Comparison of ENCODE assay signal across 8 cellular contexts in the genomic region with DNA sequence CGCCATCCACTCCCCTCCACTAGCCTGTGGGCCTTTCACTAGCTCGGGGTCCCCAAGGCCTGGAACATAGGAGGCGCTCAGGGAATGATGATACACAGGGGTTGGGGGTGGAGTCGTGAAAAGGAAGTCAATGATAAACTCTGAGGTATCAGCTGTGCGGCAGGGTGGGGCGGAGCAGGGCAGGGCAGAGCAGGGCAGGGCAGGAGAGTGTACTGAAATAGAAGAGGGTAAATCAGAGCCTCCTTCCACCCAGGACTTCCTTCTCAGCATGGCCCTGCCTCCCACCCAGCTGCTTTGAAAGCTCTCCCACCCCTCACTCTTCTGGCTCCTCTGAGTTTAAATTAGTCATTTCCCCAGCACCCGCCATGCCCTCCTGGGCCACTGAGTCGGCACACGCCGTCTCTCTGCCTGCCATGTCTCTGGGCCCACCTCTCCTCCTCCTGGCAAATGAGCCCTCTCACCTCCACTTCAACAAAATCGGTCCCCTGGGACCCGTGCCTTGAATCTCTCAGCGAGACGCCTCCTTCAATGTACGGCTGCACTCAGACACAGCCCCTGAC. TPM values are rescaled to one million over a fixed set of nuclear protein-coding genes. Genes with fewer than 3 reads are reported as not detected.
DNase-seq lines count a peak whose midpoint lies in the region; TF ChIP-seq lines count a peak whose summit lies in the region.

No MANE protein-coding gene starts in this region.

- H3K36me3 ChIP-seq in H7 (replicated peaks; ENCODE audit: control insufficient read depth, insufficient read depth, low read length) (no peaks in the 10 kb centered on the region; the same call in 1 of the 2 replicates), Peyer's patch (peaks cover 0 to 7% (median 0%) of the 10 kb centered on the region in 3 donors), mesodermal cell (ENCODE audit: control insufficient read depth, insufficient read depth, low read length) (peaks cover 56% of the 10 kb centered on the region)

- H3K27ac ChIP-seq in Peyer's patch (peak overlapping the region; percentile 83 to 94 (median 88)), mesodermal cell (ENCODE audit: low read depth, low read length, severe bottlenecking) (peak overlapping the region; percentile 57), temporal lobe (ENCODE audit: low read depth, low read length) (peak overlapping the region; percentile 33)

- peak; percentile 73 for DNase-seq in CD1c-positive myeloid dendritic cell (ENCODE audit: extremely low spot score)
- DNase-seq in H7, result peak; percentile 27
- DNase-seq in Peyer's patch, result peak; percentile 89 to 95 (median 90)
- peak; percentile 29 for DNase-seq in activated naive CD8-positive, alpha-beta T cell treated with anti-CD3 and anti-CD28 coated beads, Interleukin-2, amount 50 U/mL, for 16 hours (ENCODE audit: low read depth, low spot score)
- DNase-seq in GM13976 (ENCODE audit: low spot score), result no peak
- no peak for DNase-seq in mesenteric fat pad (ENCODE audit: low spot score)

- peak; percentile 47 to 89 for TF ChIP-seq POLR2A in Peyer's patch (IDR thresholded peaks at IDR 0.05)

- H3K4me3 ChIP-seq in H7 (ENCODE audit: insufficient read depth, low read depth, low read length) (no peak overlapping the region), Peyer's patch (peak overlapping the region in 2 of 4 donors; percentile 28 to 30), mesodermal cell (ENCODE audit: extremely low read depth, insufficient read depth, low read length, poor library complexity, severe bottlenecking) (no peak overlapping the region)

- WGBS in mesodermal cell (ENCODE audit: insufficient coverage in 2 of 2), 2 experiments, result 88 to 89% methylated on average over 9 to 10 of the region's 15 CpGs

- no peaks in the 10 kb centered on the region for H3K9me3 ChIP-seq in Peyer's patch
- H3K9me3 ChIP-seq in mesodermal cell (ENCODE audit: control insufficient read depth, low read length), result no peaks in the 10 kb centered on the region

- TF ChIP-seq CTCF in Peyer's patch (IDR thresholded peaks at IDR 0.05) (peak in 1 of 6 experiments; percentile 7), GM13976 (IDR thresholded peaks at IDR 0.05; ENCODE audit: borderline replicate concordance, control extremely low read depth, extremely low read depth, insufficient read depth, missing control alignments) (no peak)

- peaks cover 19 to 76% (median 48%) of the 10 kb centered on the region in 4 donors for H3K4me1 ChIP-seq in Peyer's patch
- H3K4me1 ChIP-seq in mesodermal cell (ENCODE audit: control insufficient read depth, insufficient read depth, low read length, poor library complexity, severe bottlenecking), result peaks cover 34% of the 10 kb centered on the region

- H3K27me3 ChIP-seq in H7 (ENCODE audit: control insufficient read depth, insufficient read depth, low read length) (no peaks in the 10 kb centered on the region), Peyer's patch (no peaks in the 10 kb centered on the region)

- in situ Hi-C loops in GM13976 (cut with MboI; ENCODE audit: low sequenced_read_pairs, unreplicated experiment), result no loop called here

RNA-seq across cellular contexts. Expression of a gene that starts 16.9 kb away (rescaled TPM):
- 201 and 214 TPM in 2 replicates for total RNA-seq in H7 (2014; rRNA removed; shearing (Covaris generic))
- total RNA-seq in Peyer's patch (100 to 1,000 TPM; 107 to 210 (median 119) TPM), temporal lobe (40.3 TPM), mesenteric fat pad (260 TPM)
- polyA plus RNA-seq in mesodermal cell (2013, experiment 1 of 2), result 296 TPM
- polyA plus RNA-seq in mesodermal cell (2013, experiment 2 of 2), result 276 TPM

Comparison
In these comparisons a context has a peak if more than half of its experiments do, and no peak if none do; other contexts are left out.
1. DNase-seq: peak in CD1c-positive myeloid dendritic cell (single experiment), H7 (single experiment), Peyer's patch (3 of 3) and activated naive CD8-positive, alpha-beta T cell treated with anti-CD3 and anti-CD28 coated beads, Interleukin-2, amount 50 U/mL, for 16 hours (single experiment); none in GM13976 (single experiment) and mesenteric fat pad (single experiment).
2. H3K27ac ChIP-seq: peak in every context shown above with its lines; median percentile 88 in Peyer's patch; 57 in mesodermal cell; 33 in temporal lobe.